ENCODE assay signal across 23 cellular contexts in genomic region chr3:134260984-134261383, GRCh38. TPM values are rescaled to one million over a fixed set of nuclear protein-coding genes. Genes with fewer than 3 reads are reported as not detected.
DNase-seq lines count a peak whose midpoint lies in the region; ATAC-seq and TF ChIP-seq lines count a peak whose summit lies in the region.
"Had no signal": no experiment of that assay in that cellular context is flagged by ENCODE, and none has a peak within 500 bp of the region (broad histone marks: within the 10 kb centered on the region; RNA-seq: fewer than 3 reads in every experiment).

No MANE protein-coding gene starts in this region.

- H3K4me3 Mint-ChIP-seq in H9: no peak overlapping the region
- H3K4me3 Mint-ChIP-seq: activated CD4-positive, alpha-beta T cell treated with anti-CD3 and anti-CD28 coated beads for 36 hours; activated naive CD4-positive, alpha-beta T cell treated with anti-CD3 and anti-CD28 coated beads for 36 hours; stimulated activated naive CD8-positive, alpha-beta T cell treated with anti-CD3 and anti-CD28 coated beads, Interleukin-15, amount 100 ng/mL, for 72 hours had no signal

- H3K36me3 Mint-ChIP-seq in H9 (ENCODE audit: insufficient read depth in 1 of 3, low read depth in 3 of 3): peaks cover 0 to 9% (median 1%) of the 10 kb centered on the region in 3 experiments; a peak in 4 of 7 replicates

- no peak overlapping the region for H4K5ac ChIP-seq in H9 (ENCODE audit: insufficient read length, low read depth, low read length)

- H3K9me3 Mint-ChIP-seq in H9: peaks cover 9 to 10% of the 10 kb centered on the region in 2 experiments
- H3K9me3 Mint-ChIP-seq: activated naive CD4-positive, alpha-beta T cell treated with anti-CD3 and anti-CD28 coated beads for 36 hours; stimulated activated naive CD8-positive, alpha-beta T cell treated with anti-CD3 and anti-CD28 coated beads, Interleukin-15, amount 100 ng/mL, for 72 hours had no signal

- H4K12ac ChIP-seq in trophoblast cell (ENCODE audit: low read depth, low read length): no peak overlapping the region

- H3K23ac ChIP-seq in H9 (ENCODE audit: insufficient read length, low read depth, low read length) (no peak overlapping the region), trophoblast cell (ENCODE audit: low read length) (no peak overlapping the region)

- H2BK12ac ChIP-seq in H9 (ENCODE audit: insufficient read length, low read depth, low read length) (no peak overlapping the region), trophoblast cell (ENCODE audit: low read length) (no peak overlapping the region)

- no peak overlapping the region for H2BK5ac ChIP-seq in H9 (ENCODE audit: insufficient read length, low read length)
- H2BK5ac ChIP-seq in trophoblast cell (ENCODE audit: low read depth, low read length, poor library complexity): no peak overlapping the region

- H3K4me3 ChIP-seq in trophoblast cell (ENCODE audit: low read depth, low read length): no peak overlapping the region
- H3K4me3 ChIP-seq: cardiac muscle cell, gastroesophageal sphincter, left lung, MG63, upper lobe of left lung had no signal

- H3K4me1 Mint-ChIP-seq in H9: peaks cover 22 to 26% of the 10 kb centered on the region in 2 experiments

- H2AK5ac ChIP-seq in H9 (ENCODE audit: insufficient read length, low read length): no peak overlapping the region
- no peak overlapping the region for H2AK5ac ChIP-seq in trophoblast cell (ENCODE audit: low read length)

- H2BK15ac ChIP-seq in H9 (ENCODE audit: low read depth, low read length): no peak overlapping the region

- no peaks in the 10 kb centered on the region for H3K9me3 ChIP-seq in H9 (ENCODE audit: control insufficient read depth, low read depth, low read length)
- H3K9me3 ChIP-seq in trophoblast cell (ENCODE audit: insufficient read depth, low read depth, low read length): no peaks in the 10 kb centered on the region
- H3K9me3 ChIP-seq: gastroesophageal sphincter, left lung, upper lobe of left lung had no signal

- no peaks in the 10 kb centered on the region; the same call in 1 of the 2 replicates for H3K27me3 Mint-ChIP-seq in H9 (ENCODE audit: low read depth)

- DNase-seq in H9: peak; percentile 68
- DNase-seq in NCI-H526 (lab: John Stamatoyannopoulos, UW): peak; percentile 32 to 67
- DNase-seq in epithelial cell of prostate (ENCODE audit: low read depth, low spot score): no peak
- DNase-seq in trophoblast cell: peak; percentile 18 to 82
- DNase-seq in GDM1 (lab: John Stamatoyannopoulos, UW): no peak
- DNase-seq: activated CD4-positive, alpha-beta T cell treated with anti-CD3 and anti-CD28 coated beads for 36 hours; activated naive CD4-positive, alpha-beta T cell treated with anti-CD3 and anti-CD28 coated beads for 36 hours; activated T-cell treated with anti-CD3 and anti-CD28 coated beads, Interleukin-2, amount 50 U/mL, for 48 hours; amygdala; DMS79; GOT3; left lung; MG63; NCI-H187 treated with DMSO at 0.1 percent for 48 hours; Right ventricle myocardium superior; stimulated activated CD4-positive, alpha-beta T cell treated with anti-CD3 and anti-CD28 coated beads, Interleukin-4, amount 100 ng/mL, for 4 hours; stimulated activated naive CD8-positive, alpha-beta T cell treated with anti-CD3 and anti-CD28 coated beads, Interleukin-15, amount 100 ng/mL, for 72 hours; upper lobe of left lung had no signal

- no peak overlapping the region for H4K8ac ChIP-seq in H9 (replicated peaks; ENCODE audit: insufficient read length, low read depth, low read length)
- no peak overlapping the region for H4K8ac ChIP-seq in trophoblast cell (ENCODE audit: low read depth, low read length)

- H3K27ac ChIP-seq in H9 (ENCODE audit: insufficient read length, low read depth, low read length): no peak overlapping the region
- peak overlapping the region; percentile 37 for H3K27ac ChIP-seq in epithelial cell of prostate
- no peak overlapping the region for H3K27ac ChIP-seq in trophoblast cell (ENCODE audit: low read depth, low read length)
- H3K27ac ChIP-seq: cardiac muscle cell, gastroesophageal sphincter, left lung, upper lobe of left lung had no signal

- H4K20me1 ChIP-seq in H9 (ENCODE audit: control insufficient read depth, insufficient read depth, insufficient read length): no peaks in the 10 kb centered on the region

- no peak overlapping the region for H3K4me2 ChIP-seq in H9 (ENCODE audit: insufficient read depth, insufficient read length, low read length)
- no peak overlapping the region for H3K4me2 ChIP-seq in trophoblast cell (ENCODE audit: low read length)

- H3K4me1 ChIP-seq in H9 (ENCODE audit: insufficient read depth, low read length) (peaks cover 4% of the 10 kb centered on the region), trophoblast cell (ENCODE audit: control insufficient read depth in 1 of 2, insufficient read depth in 2 of 2, low read length in 2 of 2) (peaks cover 4 to 5% of the 10 kb centered on the region in 2 experiments)
- H3K4me1 ChIP-seq: gastroesophageal sphincter, left lung, upper lobe of left lung had no signal

- H3T11ph ChIP-seq in H9 (ENCODE audit: low read length): no peak overlapping the region

- no peak overlapping the region for H3K9ac ChIP-seq in H9 (ENCODE audit: extremely low read depth, insufficient read length, low read length)
- no peak overlapping the region for H3K9ac ChIP-seq in trophoblast cell (ENCODE audit: low read length)

- H4K91ac ChIP-seq in H9 (ENCODE audit: insufficient read length, low read depth, low read length) (no peak overlapping the region), trophoblast cell (ENCODE audit: low read depth, low read length) (no peak overlapping the region)

- H3K27me3 ChIP-seq in H9 (ENCODE audit: insufficient read depth, low read length) (no peaks in the 10 kb centered on the region), trophoblast cell (ENCODE audit: insufficient read depth, low read length) (no peaks in the 10 kb centered on the region)
- H3K27me3 ChIP-seq: cardiac muscle cell, gastroesophageal sphincter, left lung, upper lobe of left lung had no signal

- no peaks in the 10 kb centered on the region for H3K36me3 ChIP-seq in trophoblast cell (ENCODE audit: control insufficient read depth in 1 of 2, insufficient read depth in 2 of 2, low read length in 2 of 2)
- H3K36me3 ChIP-seq: cardiac muscle cell, gastroesophageal sphincter, left lung, MG63, upper lobe of left lung had no signal

- H3K27ac Mint-ChIP-seq in H9: peak overlapping the region in 2 of 3 experiments; percentile 11 to 80; a peak in 2 of 7 replicates
- H3K27ac Mint-ChIP-seq: activated CD4-positive, alpha-beta T cell treated with anti-CD3 and anti-CD28 coated beads for 36 hours; activated naive CD4-positive, alpha-beta T cell treated with anti-CD3 and anti-CD28 coated beads for 36 hours; stimulated activated naive CD8-positive, alpha-beta T cell treated with anti-CD3 and anti-CD28 coated beads, Interleukin-15, amount 100 ng/mL, for 72 hours had no signal

- ATAC-seq in HG02840 (IDR thresholded peaks at IDR 0.05; ENCODE audit: low FRiP score, unreplicated experiment): no peak
- no peak for ATAC-seq in HG03095 (IDR thresholded peaks at IDR 0.05; ENCODE audit: unreplicated experiment)
- ATAC-seq: activated CD4-positive, alpha-beta T cell treated with anti-CD3 and anti-CD28 coated beads for 36 hours; esophagus mucosa; gastroesophageal sphincter; left lung; stimulated activated naive CD8-positive, alpha-beta T cell treated with anti-CD3 and anti-CD28 coated beads, Interleukin-15, amount 100 ng/mL, for 72 hours had no signal

- no peaks in the 10 kb centered on the region for H3K23me2 ChIP-seq in H9 (ENCODE audit: insufficient read length, low read depth, low read length, poor library complexity, severe bottlenecking)

- TF ChIP-seq CTCF in H9 (conservative IDR thresholded peaks at IDR 0.05): no peak

- H2BK20ac ChIP-seq in H9 (ENCODE audit: low read depth, low read length, poor library complexity, severe bottlenecking): no peak overlapping the region

- H2BK120ac ChIP-seq in H9 (ENCODE audit: low read depth, low read length, poor library complexity, severe bottlenecking) (no peak overlapping the region), trophoblast cell (ENCODE audit: insufficient read depth, low read length, poor library complexity) (no peak overlapping the region)

- no peak overlapping the region for H3K18ac ChIP-seq in H9 (ENCODE audit: insufficient read length, low read depth, low read length)
- H3K18ac ChIP-seq in trophoblast cell (ENCODE audit: low read length): no peak overlapping the region

- H3K79me2 ChIP-seq in H9 (ENCODE audit: insufficient read depth, low read length) (no peaks in the 10 kb centered on the region), trophoblast cell (ENCODE audit: control insufficient read depth, insufficient read depth, low read length, poor library complexity) (no peaks in the 10 kb centered on the region)

- no peak overlapping the region for H3K56ac ChIP-seq in H9 (ENCODE audit: insufficient read length, low read depth, low read length)

- peak overlapping the region; percentile 32 for H2AFZ ChIP-seq in H9 (ENCODE audit: low read length)
- H2AFZ ChIP-seq in trophoblast cell (ENCODE audit: insufficient read depth, low read length, poor library complexity): no peak overlapping the region

- no peak overlapping the region for H3K4ac ChIP-seq in H9 (ENCODE audit: low read depth, low read length)
- no peak overlapping the region for H3K4ac ChIP-seq in trophoblast cell (ENCODE audit: low read depth, low read length)

- no peak overlapping the region for H3K14ac ChIP-seq in H9 (ENCODE audit: insufficient read depth, low read length)
- H3K14ac ChIP-seq in trophoblast cell (ENCODE audit: low read length): no peak overlapping the region

- H3K79me1 ChIP-seq in H9 (ENCODE audit: insufficient read depth, low read depth, low read length, poor library complexity, severe bottlenecking): no peaks in the 10 kb centered on the region
- H3K79me1 ChIP-seq in trophoblast cell (ENCODE audit: low read length): no peaks in the 10 kb centered on the region

- no CpG with 5 or more reads among the region's 1 CpG for WGBS in H9 (ENCODE audit: extremely low coverage, insufficient read length, low lambda C conversion rate)
- WGBS in trophoblast cell (ENCODE audit: extremely low coverage, insufficient coverage, insufficient read length): no CpG with 5 or more reads among the region's 1 CpG

RNA-seq across cellular contexts. Expression of gene RYK, which starts 10.3 kb away (rescaled TPM):
- total RNA-seq in H9 (2021): 57.7 and 60.6 TPM in 2 replicates
- 52.2 and 52.9 TPM in 2 replicates for polyA plus RNA-seq in trophoblast cell (2013)

Comparison
In these comparisons a context has a peak if more than half of its experiments do, and no peak if none do; other contexts are left out.
1. DNase-seq: peak in H9 (single experiment), NCI-H526 (2 of 2) and trophoblast cell (2 of 2); none in epithelial cell of prostate (single experiment) and GDM1 (single experiment).